Comparison of ENCODE assay signal across 8 cellular contexts in genomic region chr3:50192689-50193141, GRCh38. TPM values are rescaled to one million over a fixed set of nuclear protein-coding genes. Genes with fewer than 3 reads are reported as not detected.
DNase-seq lines count a peak whose midpoint lies in the region; ATAC-seq and TF ChIP-seq lines count a peak whose summit lies in the region.

No MANE protein-coding gene starts in this region.

- H3K36me3 ChIP-seq in breast epithelium (no peaks in the 10 kb centered on the region), kidney epithelial cell (ENCODE audit: control insufficient read depth, insufficient read depth, low read length) (no peaks in the 10 kb centered on the region)

- TF ChIP-seq CTCF in GM12875 (IDR thresholded peaks at IDR 0.05; ENCODE audit: borderline replicate concordance, insufficient read depth, low read depth, low read length), result peak; percentile 87
- peak; percentile 84 to 94 (median 87) for TF ChIP-seq CTCF in breast epithelium (IDR thresholded peaks at IDR 0.05)
- peak; percentile 87 for TF ChIP-seq CTCF in kidney epithelial cell (IDR thresholded peaks at IDR 0.05; ENCODE audit: insufficient read depth, low read length, poor library complexity, severe bottlenecking)

- peaks cover 0 to 4% of the 10 kb centered on the region in 2 donors for H3K4me1 ChIP-seq in breast epithelium

- H3K27me3 ChIP-seq in breast epithelium (peaks cover 14 to 30% of the 10 kb centered on the region in 2 donors), kidney epithelial cell (ENCODE audit: control insufficient read depth, insufficient read depth, low read length) (peaks cover 36% of the 10 kb centered on the region)

- intact Hi-C loops in breast epithelium (cut with DNase I; ENCODE audit: low total_unique reads), result loop anchor here (1.0 kb wide), 1 partner anchor 79 kb away; no protein-coding TSS in a partner anchor

- H3K4me3 ChIP-seq in GM12875 (ENCODE audit: low read depth, low read length) (no peak overlapping the region), breast epithelium (peak overlapping the region in 1 of 3 donors; percentile 47), kidney epithelial cell (ENCODE audit: low read depth, low read length) (no peak overlapping the region)

- no peak for ATAC-seq in GM19324 (IDR thresholded peaks at IDR 0.05; ENCODE audit: low FRiP score, unreplicated experiment)
- no peak for ATAC-seq in GM21723 (IDR thresholded peaks at IDR 0.05; ENCODE audit: unreplicated experiment)

- H3K9me3 ChIP-seq in breast epithelium, result no peaks in the 10 kb centered on the region

- peak; percentile 34 for DNase-seq in NCI-H146 (lab: John Stamatoyannopoulos, UW)
- peak; percentile 66 for DNase-seq in activated CD4-positive, CD25-positive, alpha-beta regulatory T cell treated with anti-CD3 and anti-CD28 coated beads, Interleukin-2, amount 50 U/mL, for 16 hours (ENCODE audit: low read depth, low spot score)
- peak; percentile 51 to 79 for DNase-seq in breast epithelium (ENCODE audit: low spot score in 2 of 2)
- no peak for DNase-seq in kidney epithelial cell (ENCODE audit: low read depth)
- peak; percentile 63 for DNase-seq in stimulated activated CD4-positive, alpha-beta T cell treated with anti-CD3 and anti-CD28 coated beads, Interleukin-2, amount 100 ng/mL, for 4 hours (ENCODE audit: low read depth)

- TF ChIP-seq POLR2A in breast epithelium (IDR thresholded peaks at IDR 0.05), result no peak

- H3K27ac ChIP-seq in breast epithelium, result no peak overlapping the region

RNA-seq across cellular contexts. Expression of gene GNAT1, which starts 1.3 kb away (rescaled TPM):
- total RNA-seq in breast epithelium, result not detected
- not detected in 2 replicates for total RNA-seq in kidney epithelial cell

RNA-seq across cellular contexts. Expression of gene SLC38A3, which starts 12.4 kb away (rescaled TPM):
- 1 to 10 TPM in 1 of 3 donors, under 1 TPM in 1, not detected in 1; 0.98 to 2.5 TPM for total RNA-seq in breast epithelium
- total RNA-seq in kidney epithelial cell, result 0.13 and 0.48 TPM in 2 replicates

RNA-seq across cellular contexts. Expression of gene SEMA3F, which starts 37.6 kb away (rescaled TPM):
- total RNA-seq in breast epithelium, result 10 to 100 TPM in 2 of 3 donors, 1 to 10 TPM in 1; 7.7 to 49.8 (median 26.9) TPM
- total RNA-seq in kidney epithelial cell, result 79.8 and 85.4 TPM in 2 replicates

RNA-seq across cellular contexts. Expression of gene GNAI2, which starts 43.3 kb away (rescaled TPM):
- total RNA-seq in breast epithelium (100 to 1,000 TPM in 2 of 3 donors, 10 to 100 TPM in 1; 95.3 to 232 (median 162) TPM), kidney epithelial cell (208 and 221 TPM in 2 replicates)
